ENCODE assay signal across 17 cellular contexts in the genomic region with DNA sequence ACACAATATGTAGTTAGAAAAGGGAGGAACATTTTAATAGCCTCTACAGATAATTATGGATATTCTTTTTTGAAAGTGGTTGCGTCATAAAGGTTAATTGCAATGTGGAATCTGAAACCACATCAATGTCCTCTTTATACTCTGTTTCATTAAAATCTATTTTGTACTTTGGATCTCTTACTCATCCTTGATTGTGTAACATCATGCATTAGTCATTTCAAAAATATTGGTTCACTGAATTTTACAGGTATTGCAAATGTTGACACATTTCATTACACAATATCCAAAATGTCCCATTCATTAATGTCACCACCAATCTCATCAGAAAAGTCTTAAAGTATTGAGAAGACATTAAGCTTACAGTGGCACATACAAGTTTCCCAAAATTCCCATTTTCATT.
DNase-seq lines count a peak whose midpoint lies in the region; ATAC-seq, FAIRE-seq and TF ChIP-seq lines count a peak whose summit lies in the region.
"Had no signal": no experiment of that assay in that cellular context is flagged by ENCODE, and none has a peak within 500 bp of the region (broad histone marks: within the 10 kb centered on the region; RNA-seq: fewer than 3 reads in every experiment).

No MANE protein-coding gene starts in this region.

- TF ChIP-seq CTCF in astrocyte (IDR thresholded peaks at IDR 0.05; ENCODE audit: insufficient read depth, low read depth, low read length) (no peak), keratinocyte (optimal IDR thresholded peaks at IDR 0.05 in 1 of 3, IDR thresholded peaks at IDR 0.05 in 1 of 3, conservative IDR thresholded peaks at IDR 0.05 in 1 of 3; ENCODE audit: extremely low read depth in 1 of 3, insufficient read depth in 2 of 3, low read length in 3 of 3) (no peak), heart right ventricle (IDR thresholded peaks at IDR 0.05) (no peak)

- no peak overlapping the region for H2AFZ ChIP-seq in astrocyte (ENCODE audit: low read depth, low read length)
- H2AFZ ChIP-seq in keratinocyte (ENCODE audit: control insufficient read depth, low read length): no peak overlapping the region

- H3K4me2 ChIP-seq in astrocyte (ENCODE audit: low read length): no peak overlapping the region
- H3K4me2 ChIP-seq in keratinocyte (ENCODE audit: control insufficient read depth, extremely low read depth, insufficient read depth, low read depth, low read length): peak overlapping the region; percentile 32

- H3K4me1 Mint-ChIP-seq in astrocyte (ENCODE audit: low read depth, unreplicated experiment): peaks cover 6% of the 10 kb centered on the region
- H3K4me1 Mint-ChIP-seq: activated naive CD8-positive, alpha-beta T cell treated with anti-CD3 and anti-CD28 coated beads, Interleukin-2, amount 10 ng/mL, durations not matched to agents 7 days and 5 days had no signal

- H3K27ac ChIP-seq in astrocyte (ENCODE audit: low read depth, low read length) (no peak overlapping the region), keratinocyte (ENCODE audit: control insufficient read depth, insufficient read depth, low read length) (peak overlapping the region; percentile 60), heart right ventricle (no peak overlapping the region)
- H3K27ac ChIP-seq: coronary artery, skin epidermis, testis had no signal

- WGBS in heart right ventricle, 2 donors: 92 to 100% methylated on average over 1 of the region's 1 CpG

- dilution Hi-C loops in keratinocyte (cut with MboI; ENCODE audit: extremely low pct_ligation_motif_present, low sequenced_read_pairs): no loop called here

- intact Hi-C loops in heart right ventricle (cut with DNase I): no loop called here
- intact Hi-C loops in left cardiac atrium (cut with DNase I): no loop called here

- H3K27me3 Mint-ChIP-seq in astrocyte (ENCODE audit: low read depth, unreplicated experiment): no peaks in the 10 kb centered on the region
- H3K27me3 Mint-ChIP-seq: activated naive CD8-positive, alpha-beta T cell treated with anti-CD3 and anti-CD28 coated beads, Interleukin-2, amount 10 ng/mL, durations not matched to agents 7 days and 5 days had no signal

- no peak overlapping the region for H3K4me3 Mint-ChIP-seq in astrocyte (ENCODE audit: unreplicated experiment)
- H3K4me3 Mint-ChIP-seq: activated naive CD8-positive, alpha-beta T cell treated with anti-CD3 and anti-CD28 coated beads, Interleukin-2, amount 10 ng/mL, durations not matched to agents 7 days and 5 days; CD14-positive monocyte had no signal

- FAIRE-seq in astrocyte (lab: Jason Lieb, UNC) (peak; percentile 98), keratinocyte (lab: Jason Lieb, UNC) (no peak)

- no peaks in the 10 kb centered on the region for H3K36me3 Mint-ChIP-seq in astrocyte (ENCODE audit: low read depth, unreplicated experiment)
- H3K36me3 Mint-ChIP-seq: activated naive CD8-positive, alpha-beta T cell treated with anti-CD3 and anti-CD28 coated beads, Interleukin-2, amount 10 ng/mL, durations not matched to agents 7 days and 5 days; CD14-positive monocyte had no signal

- H3K9me1 ChIP-seq in keratinocyte (ENCODE audit: control insufficient read depth, extremely low read depth, insufficient read depth, low read length): no peaks in the 10 kb centered on the region

- H3K9ac ChIP-seq in astrocyte (ENCODE audit: low read length) (no peak overlapping the region), keratinocyte (ENCODE audit: control insufficient read depth, extremely low read depth, insufficient read depth, low read length) (no peak overlapping the region)

- H3K9me3 Mint-ChIP-seq in astrocyte (ENCODE audit: unreplicated experiment): no peaks in the 10 kb centered on the region
- H3K9me3 Mint-ChIP-seq: activated naive CD8-positive, alpha-beta T cell treated with anti-CD3 and anti-CD28 coated beads, Interleukin-2, amount 10 ng/mL, durations not matched to agents 7 days and 5 days had no signal

- H3K4me3 ChIP-seq in astrocyte (ENCODE audit: insufficient read depth, low read depth, low read length): no peak overlapping the region
- no peak overlapping the region for H3K4me3 ChIP-seq in keratinocyte (ENCODE audit: control insufficient read depth in 2 of 3, extremely low read depth in 1 of 3, insufficient read depth in 2 of 3, low read depth in 1 of 3, low read length in 3 of 3)
- H3K4me3 ChIP-seq in heart right ventricle: no peak overlapping the region
- H3K4me3 ChIP-seq: coronary artery, skin epidermis, testis had no signal

- no peak overlapping the region for H3K27ac Mint-ChIP-seq in astrocyte (ENCODE audit: unreplicated experiment)
- H3K27ac Mint-ChIP-seq: activated naive CD8-positive, alpha-beta T cell treated with anti-CD3 and anti-CD28 coated beads, Interleukin-2, amount 10 ng/mL, durations not matched to agents 7 days and 5 days had no signal

- no peaks in the 10 kb centered on the region for H3K36me3 ChIP-seq in astrocyte (ENCODE audit: insufficient read depth, low read length)
- H3K36me3 ChIP-seq in keratinocyte (ENCODE audit: control insufficient read depth in 2 of 2, extremely low read depth in 1 of 2, insufficient read depth in 2 of 2, low read length in 2 of 2): no peaks in the 10 kb centered on the region
- no peaks in the 10 kb centered on the region for H3K36me3 ChIP-seq in heart right ventricle
- H3K36me3 ChIP-seq: neutrophil had no signal

- H4K20me1 ChIP-seq in astrocyte (ENCODE audit: insufficient read depth, low read length) (no peaks in the 10 kb centered on the region), keratinocyte (ENCODE audit: control insufficient read depth, extremely low read depth, insufficient read depth, low read length) (no peaks in the 10 kb centered on the region)

- ATAC-seq in heart right ventricle (no peak), left cardiac atrium (no peak), HG03135 (IDR thresholded peaks at IDR 0.05; ENCODE audit: unreplicated experiment) (no peak)
- ATAC-seq: Panc1 had no signal

- no peaks in the 10 kb centered on the region for H3K9me3 ChIP-seq in astrocyte (ENCODE audit: insufficient read depth, low read depth, low read length)
- H3K9me3 ChIP-seq in keratinocyte (ENCODE audit: control insufficient read depth, low read depth, low read length): no peaks in the 10 kb centered on the region
- H3K9me3 ChIP-seq in heart right ventricle: peaks cover 0 to 4% (median 0%) of the 10 kb centered on the region in 11 donors
- H3K9me3 ChIP-seq: neutrophil, testis had no signal

- DNase-seq in GM03348 (ENCODE audit: low spot score) (peak; percentile 6), NCI-H460 (ENCODE audit: extremely low read depth, low read depth) (peak; percentile 74), astrocyte (ENCODE audit: low read depth) (peak; percentile 39), keratinocyte (ENCODE audit: low read depth, low spot score) (peak; percentile 21), heart right ventricle (no peak), left cardiac atrium (no peak)
- no peak for DNase-seq in stimulated activated CD4-positive, alpha-beta T cell treated with anti-CD3 and anti-CD28 coated beads, Interleukin-4, amount 100 ng/mL, for 4 hours
- DNase-seq: activated naive CD8-positive, alpha-beta T cell treated with anti-CD3 and anti-CD28 coated beads, Interleukin-2, amount 10 ng/mL, durations not matched to agents 7 days and 5 days; NCI-H2029; T1000; testis had no signal

- peaks cover 3% of the 10 kb centered on the region for H3K4me1 ChIP-seq in astrocyte (ENCODE audit: insufficient read depth, low read length)
- H3K4me1 ChIP-seq in keratinocyte (ENCODE audit: control insufficient read depth, extremely low read depth, insufficient read depth, low read length): peaks cover 9% of the 10 kb centered on the region
- H3K4me1 ChIP-seq in heart right ventricle: no peaks in the 10 kb centered on the region
- H3K4me1 ChIP-seq: testis had no signal

- no peaks in the 10 kb centered on the region for H3K79me2 ChIP-seq in astrocyte (ENCODE audit: insufficient read depth, low read length)
- H3K79me2 ChIP-seq in keratinocyte (ENCODE audit: control insufficient read depth, insufficient read depth, low read length): no peaks in the 10 kb centered on the region

- H3K27me3 ChIP-seq in astrocyte (ENCODE audit: insufficient read depth, low read length) (no peaks in the 10 kb centered on the region), keratinocyte (ENCODE audit: control insufficient read depth, extremely low read depth, insufficient read depth, low read length) (peaks cover 9% of the 10 kb centered on the region), heart right ventricle (peaks cover 0 to 92% (median 0%) of the 10 kb centered on the region in 7 donors)
- H3K27me3 ChIP-seq: neutrophil, testis had no signal

Comparison
In these comparisons a context has a peak if more than half of its experiments do, and no peak if none do; other contexts are left out.
1. DNase-seq: peak in GM03348 (single experiment), NCI-H460 (single experiment), astrocyte (single experiment) and keratinocyte (single experiment); none in heart right ventricle (0 of 2), left cardiac atrium (single experiment) and stimulated activated CD4-positive, alpha-beta T cell treated with anti-CD3 and anti-CD28 coated beads, Interleukin-4, amount 100 ng/mL, for 4 hours (0 of 2).